Comparison of ENCODE assay signal across 23 cellular contexts in the genomic region with DNA sequence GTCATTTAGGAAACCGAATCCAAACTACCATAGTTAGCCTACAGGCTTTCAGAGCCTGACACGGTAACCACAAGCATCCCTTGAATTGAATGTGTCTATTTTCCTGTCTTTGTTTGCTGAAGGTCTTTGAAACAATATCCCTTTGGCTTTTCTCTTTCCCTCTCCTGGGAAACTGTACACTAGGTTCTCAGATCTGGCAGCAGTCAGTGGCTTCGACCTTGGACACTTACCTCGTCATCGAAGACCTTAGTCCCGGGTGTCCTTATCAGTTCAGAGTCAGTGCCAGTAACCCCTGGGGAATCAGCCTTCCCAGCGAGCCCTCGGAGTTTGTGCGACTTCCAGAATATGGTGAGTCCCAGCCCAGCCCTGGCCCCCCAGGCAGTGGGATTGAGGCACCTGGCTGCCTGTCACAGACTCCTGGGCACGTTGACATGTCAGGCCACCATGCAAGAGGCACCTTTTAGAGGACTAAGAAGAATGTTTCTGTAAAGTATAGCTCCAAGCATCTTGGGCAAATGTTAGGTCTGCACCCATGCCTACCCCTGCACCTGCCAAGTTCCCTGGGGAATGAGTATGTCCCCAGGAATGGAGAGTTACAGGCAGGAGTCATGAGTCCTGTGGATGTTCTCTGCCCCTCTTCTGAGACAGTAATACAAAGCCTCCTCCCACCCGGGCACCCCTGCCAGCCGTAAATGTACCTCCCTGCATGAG. TPM values are rescaled to one million over a fixed set of nuclear protein-coding genes. Genes with fewer than 3 reads are reported as not detected.
DNase-seq lines count a peak whose midpoint lies in the region; ATAC-seq and TF ChIP-seq lines count a peak whose summit lies in the region.
"Had no signal": no experiment of that assay in that cellular context is flagged by ENCODE, and none has a peak within 500 bp of the region (broad histone marks: within the 10 kb centered on the region; RNA-seq: fewer than 3 reads in every experiment).

No MANE protein-coding gene starts in this region.

- no peak for TF ChIP-seq CTCF in right atrium auricular region (IDR thresholded peaks at IDR 0.05)
- no peak for TF ChIP-seq CTCF in right lobe of liver (IDR thresholded peaks at IDR 0.05)

- DNase-seq in Right ventricle myocardium inferior (ENCODE audit: missing footprints) (no peak), right atrium auricular region (ENCODE audit: low spot score) (no peak), dermis blood vessel endothelial cell (peak; percentile 75), right lobe of liver (peak; percentile 70 to 94 (median 86)), NCI-H82 treated with DMSO at 0.1 percent for 48 hours (lab: John Stamatoyannopoulos, UW; ENCODE audit: unreplicated experiment) (no peak)
- no peak for DNase-seq in effector CD4-positive, alpha-beta T cell
- DNase-seq: activated CD4-positive, alpha-beta memory T cell treated with anti-CD3 and anti-CD28 coated beads, Interleukin-2, amount 10 ng/mL, durations not matched to agents 7 days and 5 days; activated CD4-positive, CD25-positive, alpha-beta regulatory T cell; activated naive CD4-positive, alpha-beta T cell; amygdala; COR-L47; EL; gastrocnemius medialis; midbrain; NCI-H1694 treated with DMSO at 0.1 percent for 48 hours; NCI-H510A treated with DMSO at 0.1 percent for 48 hours; RPMI8226; stimulated activated CD4-positive, alpha-beta T cell treated with anti-CD3 and anti-CD28 coated beads, Interleukin-4, amount 100 ng/mL, for 4 hours; upper lobe of right lung had no signal

- 21% methylated on average over 6 of the region's 12 CpGs for WGBS in right lobe of liver (ENCODE audit: insufficient coverage, low coverage, low lambda C conversion rate, missing lambda C conversion rate)

- TF ChIP-seq POLR2A in right lobe of liver (IDR thresholded peaks at IDR 0.05) = peak; percentile 63

- H3K27ac ChIP-seq in right atrium auricular region (no peak overlapping the region), right lobe of liver (peak overlapping the region; percentile 92 to 97 (median 94))
- H3K27ac ChIP-seq: gastrocnemius medialis, HL-60, upper lobe of right lung had no signal

- intact Hi-C loops in Right ventricle myocardium inferior (cut with DNase I) (no loop called here), right lobe of liver (cut with DNase I) (no loop called here)

- H3K9me3 ChIP-seq in right atrium auricular region (no peaks in the 10 kb centered on the region), right lobe of liver (no peaks in the 10 kb centered on the region)
- H3K9me3 ChIP-seq: gastrocnemius medialis, upper lobe of right lung had no signal

- H3K36me3 ChIP-seq in right atrium auricular region (no peaks in the 10 kb centered on the region), right lobe of liver (no peaks in the 10 kb centered on the region)
- H3K36me3 ChIP-seq: upper lobe of right lung had no signal

- ATAC-seq in Right ventricle myocardium inferior (peak; percentile 86), right lobe of liver (peak; percentile 68 to 84 (median 75)), HG03039 (IDR thresholded peaks at IDR 0.05; ENCODE audit: unreplicated experiment) (no peak), GM18519 (IDR thresholded peaks at IDR 0.05; ENCODE audit: low FRiP score, unreplicated experiment) (no peak)
- ATAC-seq: esophagus mucosa, gastrocnemius medialis, upper lobe of right lung had no signal

- no peak overlapping the region for H3K4me3 ChIP-seq in right atrium auricular region
- H3K4me3 ChIP-seq in right lobe of liver = peak overlapping the region; percentile 29 to 52 (median 50)
- H3K4me3 ChIP-seq: gastrocnemius medialis, upper lobe of right lung had no signal

- H3K4me1 ChIP-seq in right atrium auricular region (no peaks in the 10 kb centered on the region), right lobe of liver (peaks cover 0 to 23% (median 6%) of the 10 kb centered on the region in 4 donors)
- H3K4me1 ChIP-seq: upper lobe of right lung had no signal

- H3K27me3 ChIP-seq in right atrium auricular region (no peaks in the 10 kb centered on the region), right lobe of liver (no peaks in the 10 kb centered on the region)
- H3K27me3 ChIP-seq: gastrocnemius medialis, upper lobe of right lung had no signal

RNA-seq across cellular contexts. Expression of gene UMPS, which starts 30.4 kb away (rescaled TPM):
- 9.4 TPM for total RNA-seq in Right ventricle myocardium inferior
- total RNA-seq in right atrium auricular region = 10 to 100 TPM in 1 of 2 donors, 1 to 10 TPM in 1; 6.6 to 14.3 TPM
- 33.8 and 36.1 TPM in 2 replicates for total RNA-seq in dermis blood vessel endothelial cell
- total RNA-seq in right lobe of liver = 10 to 100 TPM; 17.5 to 29.9 (median 25.5) TPM

Comparison
In these comparisons a context has a peak if more than half of its experiments do, and no peak if none do; other contexts are left out.
1. ATAC-seq: peak in Right ventricle myocardium inferior (single experiment) and right lobe of liver (4 of 4); none in HG03039 (single experiment) and GM18519 (single experiment).
2. DNase-seq: peak in dermis blood vessel endothelial cell (single experiment) and right lobe of liver (3 of 3); none in Right ventricle myocardium inferior (single experiment), right atrium auricular region (single experiment), NCI-H82 treated with DMSO at 0.1 percent for 48 hours (single experiment) and effector CD4-positive, alpha-beta T cell (single experiment).
3. H3K27ac ChIP-seq: peak in right lobe of liver (3 of 3); none in right atrium auricular region (0 of 2).
4. H3K4me3 ChIP-seq: peak in right lobe of liver (3 of 3); none in right atrium auricular region (0 of 2).